ENCODE assay signal across 22 cellular contexts in the genomic region with DNA sequence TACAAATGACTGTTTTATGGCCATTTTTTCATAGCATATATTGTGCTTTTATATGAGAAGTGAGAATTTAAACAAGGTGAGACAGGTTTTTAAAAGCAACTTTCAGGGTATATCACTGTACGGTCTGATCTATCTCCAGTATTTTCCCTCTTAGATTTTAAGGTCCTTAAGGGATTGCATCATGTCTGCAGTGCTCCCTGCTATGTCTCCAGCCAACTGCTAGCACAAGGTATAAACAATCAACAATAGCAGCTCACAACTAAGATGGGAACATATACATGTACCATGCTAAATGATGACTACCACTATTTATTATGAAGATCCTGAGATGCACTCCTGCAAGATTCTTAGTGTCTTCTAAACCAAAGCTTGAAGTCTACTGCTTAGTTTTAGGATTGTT. TPM values are rescaled to one million over a fixed set of nuclear protein-coding genes. Genes with fewer than 3 reads are reported as not detected.
DNase-seq lines count a peak whose midpoint lies in the region; ATAC-seq and TF ChIP-seq lines count a peak whose summit lies in the region.
"Had no signal": no experiment of that assay in that cellular context is flagged by ENCODE, and none has a peak within 500 bp of the region (broad histone marks: within the 10 kb centered on the region; RNA-seq: fewer than 3 reads in every experiment).

No MANE protein-coding gene starts in this region.

- H3K18ac ChIP-seq in IMR-90 (ENCODE audit: low read depth, low read length) (no peak overlapping the region), mesenchymal stem cell (ENCODE audit: low read depth in 1 of 2, low read length in 2 of 2) (no peak overlapping the region)

- H4K20me1 ChIP-seq in IMR-90 (ENCODE audit: insufficient read depth, low read length): no peaks in the 10 kb centered on the region
- H4K20me1 ChIP-seq: BLaER1 had no signal

- H3K23ac ChIP-seq in IMR-90 (ENCODE audit: low read depth, low read length) (no peak overlapping the region), mesenchymal stem cell (ENCODE audit: low read length in 2 of 2) (no peak overlapping the region)

- H2BK12ac ChIP-seq in mesenchymal stem cell (ENCODE audit: low read length in 2 of 2): no peak overlapping the region

- no peak overlapping the region for H2BK5ac ChIP-seq in IMR-90 (ENCODE audit: low read depth, low read length, poor library complexity, severe bottlenecking)
- H2BK5ac ChIP-seq in mesenchymal stem cell (ENCODE audit: low read depth, low read length, poor library complexity, severe bottlenecking): no peak overlapping the region

- POLR2A ChIA-PET in IMR-90 (lab: Charles Lee; ENCODE audit: unreplicated experiment): interaction anchor here (0.5 kb wide), 1 partner anchor 533 kb away, joined by 4 read pairs; no protein-coding TSS in a partner anchor

- no peak overlapping the region for H3K27ac Mint-ChIP-seq in activated CD4-positive, alpha-beta T cell treated with anti-CD3 and anti-CD28 coated beads, Interleukin-2, amount 10 ng/mL, durations not matched to agents 24 days and 14 days
- H3K27ac Mint-ChIP-seq: B cell; CD8-positive, alpha-beta T cell had no signal

- H4K91ac ChIP-seq in IMR-90 (ENCODE audit: insufficient read depth, low read depth, low read length) (no peak overlapping the region), mesenchymal stem cell (ENCODE audit: low read length) (no peak overlapping the region)

- H3K9ac ChIP-seq in IMR-90 (ENCODE audit: low read depth, low read length) (no peak overlapping the region), mesenchymal stem cell (ENCODE audit: low read length) (no peak overlapping the region)
- H3K9ac ChIP-seq: BLaER1, GM23248 had no signal

- H3K4ac ChIP-seq in IMR-90 (ENCODE audit: low read depth, low read length): no peak overlapping the region
- no peak overlapping the region for H3K4ac ChIP-seq in mesenchymal stem cell (ENCODE audit: low read depth in 1 of 2, low read length in 2 of 2)

- H2BK120ac ChIP-seq in IMR-90 (ENCODE audit: low read depth, low read length) (no peak overlapping the region), mesenchymal stem cell (ENCODE audit: low read depth, low read length) (no peak overlapping the region)

- peak; percentile 27 for DNase-seq in activated CD4-positive, alpha-beta T cell treated with anti-CD3 and anti-CD28 coated beads, Interleukin-2, amount 10 ng/mL, durations not matched to agents 24 days and 14 days
- no peak for DNase-seq in activated CD4-positive, alpha-beta T cell treated with anti-CD3 and anti-CD28 coated beads for 48 hours
- DNase-seq in IMR-90 (peak; percentile 36), choroid plexus epithelial cell (ENCODE audit: low read depth) (peak; percentile 45), mesenchymal stem cell (peak; percentile 14), HPDE6-E6E7 (ENCODE audit: extremely low spot score) (no peak), NCI-H2107 treated with DMSO at 0.1 percent for 48 hours (lab: John Stamatoyannopoulos, UW; ENCODE audit: unreplicated experiment) (no peak)
- DNase-seq: CD8-positive, alpha-beta T cell; DMS 273 treated with DMSO at 0.1 percent for 48 hours; DMS79; EL; GDM1; GM23248; H7; HCEC 1CT had no signal

- H2AK9ac ChIP-seq in IMR-90 (replicated peaks; ENCODE audit: low read depth, low read length, poor library complexity): no peak overlapping the region

- H3K4me1 ChIP-seq in IMR-90 (ENCODE audit: control insufficient read depth, insufficient read depth, low read length) (peaks cover 5% of the 10 kb centered on the region), mesenchymal stem cell (ENCODE audit: control insufficient read depth, insufficient read depth, low read depth, low read length) (peaks cover 3% of the 10 kb centered on the region)
- H3K4me1 ChIP-seq: BLaER1 had no signal

- H3K4me3 Mint-ChIP-seq in activated CD4-positive, alpha-beta T cell treated with anti-CD3 and anti-CD28 coated beads, Interleukin-2, amount 10 ng/mL, durations not matched to agents 24 days and 14 days: no peak overlapping the region
- H3K4me3 Mint-ChIP-seq: B cell; CD4-positive, CD25-positive, alpha-beta regulatory T cell; CD8-positive, alpha-beta T cell had no signal

- H2BK20ac ChIP-seq in IMR-90 (ENCODE audit: low read depth, low read length): no peak overlapping the region

- H3K14ac ChIP-seq in IMR-90 (replicated peaks; ENCODE audit: low read depth, low read length) (no peak overlapping the region), mesenchymal stem cell (ENCODE audit: low read length in 2 of 2) (no peak overlapping the region)

- H3K36me3 ChIP-seq in IMR-90 (ENCODE audit: control insufficient read depth, insufficient read depth, low read length) (peaks cover 25% of the 10 kb centered on the region), mesenchymal stem cell (ENCODE audit: control insufficient read depth in 1 of 2, insufficient read depth in 2 of 2, low read depth in 1 of 2, low read length in 2 of 2) (peaks cover 0 to 80% of the 10 kb centered on the region in 2 experiments)
- H3K36me3 ChIP-seq: BLaER1 had no signal

- WGBS in IMR-90 (ENCODE audit: extremely low coverage in 2 of 2, insufficient read length in 1 of 2), 2 experiments: no CpG with 5 or more reads among the region's 1 CpG
- WGBS in mesenchymal stem cell: 100% methylated on average over 1 of the region's 1 CpG

- dilution Hi-C loops in IMR-90 (cut with HindIII; ENCODE audit: low sequenced_read_pairs, unreplicated experiment): no loop called here

- ATAC-seq in IMR-90 (ENCODE audit: low read depth): peak; percentile 51
- no peak for ATAC-seq in GM18517 (IDR thresholded peaks at IDR 0.05; ENCODE audit: unreplicated experiment)
- ATAC-seq: CD8-positive, alpha-beta T cell had no signal

- no peak overlapping the region for H3K4me3 ChIP-seq in IMR-90 (ENCODE audit: insufficient read depth, low read depth, low read length)
- no peak overlapping the region for H3K4me3 ChIP-seq in choroid plexus epithelial cell (ENCODE audit: low read depth, low read length)
- H3K4me3 ChIP-seq in mesenchymal stem cell (ENCODE audit: insufficient read depth in 1 of 2, low read depth in 1 of 2, low read length in 2 of 2): no peak overlapping the region
- H3K4me3 ChIP-seq: BLaER1, GM12878, GM23248 had no signal

- H2AFZ ChIP-seq in IMR-90 (replicated peaks; ENCODE audit: low read length, poor library complexity) (no peak overlapping the region), mesenchymal stem cell (ENCODE audit: low read depth, low read length) (no peak overlapping the region)
- H2AFZ ChIP-seq: GM23248 had no signal

- no peak for TF ChIP-seq POLR2A in IMR-90 (IDR thresholded peaks at IDR 0.05; ENCODE audit: low read depth, low read length)

- H3K27me3 Mint-ChIP-seq in activated CD4-positive, alpha-beta T cell treated with anti-CD3 and anti-CD28 coated beads, Interleukin-2, amount 10 ng/mL, durations not matched to agents 24 days and 14 days: no peaks in the 10 kb centered on the region
- H3K27me3 Mint-ChIP-seq: B cell; CD4-positive, CD25-positive, alpha-beta regulatory T cell had no signal

- no peak overlapping the region for H2AK5ac ChIP-seq in IMR-90 (ENCODE audit: low read depth, low read length)
- H2AK5ac ChIP-seq in mesenchymal stem cell (ENCODE audit: low read length, severe bottlenecking): no peak overlapping the region

- TF ChIP-seq CTCF in IMR-90 (conservative IDR thresholded peaks at IDR 0.05; ENCODE audit: low read depth, low read length): no peak
- TF ChIP-seq CTCF in choroid plexus epithelial cell (conservative IDR thresholded peaks at IDR 0.05; ENCODE audit: low read depth, low read length): no peak

- BruUV-seq in IMR-90 (replicated peaks; lab: Mats Ljungman, UMichigan): no TSS peak

- peaks cover 25% of the 10 kb centered on the region for H3K36me3 Mint-ChIP-seq in activated CD4-positive, alpha-beta T cell treated with anti-CD3 and anti-CD28 coated beads, Interleukin-2, amount 10 ng/mL, durations not matched to agents 24 days and 14 days (ENCODE audit: low read depth)

- CTCF ChIA-PET in IMR-90 (lab: Yijun Ruan, JAX): no interaction called here

- H3K4me2 ChIP-seq in IMR-90 (ENCODE audit: low read depth, low read length) (no peak overlapping the region), mesenchymal stem cell (ENCODE audit: low read length, poor library complexity, severe bottlenecking) (no peak overlapping the region)
- H3K4me2 ChIP-seq: BLaER1 had no signal

- no peak overlapping the region for H2BK15ac ChIP-seq in IMR-90 (ENCODE audit: low read depth, low read length)
- no peak overlapping the region for H2BK15ac ChIP-seq in mesenchymal stem cell (ENCODE audit: low read depth, poor library complexity, severe bottlenecking)

- H3K9me3 ChIP-seq in IMR-90 (ENCODE audit: control insufficient read depth, insufficient read depth, low read length): no peaks in the 10 kb centered on the region
- no peaks in the 10 kb centered on the region for H3K9me3 ChIP-seq in mesenchymal stem cell (ENCODE audit: control insufficient read depth, low read length)
- H3K9me3 ChIP-seq: BLaER1 had no signal

- no peaks in the 10 kb centered on the region for H3K9me3 Mint-ChIP-seq in activated CD4-positive, alpha-beta T cell treated with anti-CD3 and anti-CD28 coated beads, Interleukin-2, amount 10 ng/mL, durations not matched to agents 24 days and 14 days
- H3K9me3 Mint-ChIP-seq: CD8-positive, alpha-beta T cell had no signal

- no peak overlapping the region for H4K5ac ChIP-seq in IMR-90 (ENCODE audit: low read depth, low read length)

- H4K8ac ChIP-seq in IMR-90 (ENCODE audit: low read depth in 2 of 2, low read length in 2 of 2) (no peak overlapping the region), mesenchymal stem cell (ENCODE audit: low read length) (no peak overlapping the region)

- H3K4me1 Mint-ChIP-seq in activated CD4-positive, alpha-beta T cell treated with anti-CD3 and anti-CD28 coated beads, Interleukin-2, amount 10 ng/mL, durations not matched to agents 24 days and 14 days: peaks cover 10% of the 10 kb centered on the region

- H3K27ac ChIP-seq in IMR-90 (ENCODE audit: insufficient read depth, low read length) (no peak overlapping the region), mesenchymal stem cell (ENCODE audit: low read length, poor library complexity, severe bottlenecking) (no peak overlapping the region)
- H3K27ac ChIP-seq: 22Rv1, BLaER1, C4-2B, GM23248 had no signal

- intact Hi-C loops in activated CD4-positive, alpha-beta T cell treated with anti-CD3 and anti-CD28 coated beads, Interleukin-2, amount 10 ng/mL, durations not matched to agents 24 days and 14 days (cut with micrococcal nuclease): no loop called here
- intact Hi-C loops in IMR-90 (cut with micrococcal nuclease): no loop called here

- H3K27me3 ChIP-seq in IMR-90 (ENCODE audit: control insufficient read depth, insufficient read depth, low read length) (no peaks in the 10 kb centered on the region), mesenchymal stem cell (ENCODE audit: control insufficient read depth in 1 of 2, insufficient read depth in 1 of 2, low read length in 2 of 2) (no peaks in the 10 kb centered on the region)
- H3K27me3 ChIP-seq: BLaER1 had no signal

- in situ Hi-C loops in IMR-90 (cut with MboI; ENCODE audit: low sequenced_read_pairs): no loop called here

- no peak overlapping the region for H3K56ac ChIP-seq in IMR-90 (ENCODE audit: extremely low read depth, insufficient read depth, low read length)

- H3K79me1 ChIP-seq in IMR-90 (ENCODE audit: low read depth in 1 of 2, low read length in 2 of 2) (peaks cover 24 to 41% of the 10 kb centered on the region in 2 experiments), mesenchymal stem cell (replicated peaks; ENCODE audit: low read length, poor library complexity, severe bottlenecking) (peaks cover 25% of the 10 kb centered on the region)

- peaks cover 10% of the 10 kb centered on the region; the same call in 1 of the 2 replicates for H3K9me1 ChIP-seq in IMR-90 (ENCODE audit: insufficient read depth, low read length)

- no peak for TF ChIP-seq RAD21 in IMR-90 (IDR thresholded peaks at IDR 0.05; ENCODE audit: low read length)

RNA-seq across cellular contexts. Expression of gene FUCA2, which starts 7.2 kb away (rescaled TPM):
- total RNA-seq in activated CD4-positive, alpha-beta T cell treated with anti-CD3 and anti-CD28 coated beads, Interleukin-2, amount 10 ng/mL, durations not matched to agents 24 days and 14 days: 14.4 and 16.1 TPM in 2 replicates
- 44.1 and 52.5 TPM in 2 replicates for total RNA-seq in IMR-90 (2012; rRNA removed)
- 37.8 and 47.4 TPM in 2 replicates for polyA plus RNA-seq in IMR-90 (2012; rRNA removed)
- polyA plus RNA-seq in IMR-90 (2012; cell fraction: cytosol; rRNA removed): 41.6 and 46.4 TPM in 2 replicates
- 29.4 and 35.2 TPM in 2 replicates for polyA plus RNA-seq in IMR-90 (2012; cell fraction: nucleus; rRNA removed; ENCODE audit: low replicate concordance)
- 108 TPM for polyA plus RNA-seq in mesenchymal stem cell (2013, experiment 1 of 2)
- polyA plus RNA-seq in mesenchymal stem cell (2013, experiment 2 of 2): 117 TPM

RNA-seq across cellular contexts. Expression of gene PEX3, which starts 53.8 kb away (rescaled TPM):
- 26.0 and 28.5 TPM in 2 replicates for total RNA-seq in activated CD4-positive, alpha-beta T cell treated with anti-CD3 and anti-CD28 coated beads, Interleukin-2, amount 10 ng/mL, durations not matched to agents 24 days and 14 days
- 13.3 and 16.4 TPM in 2 replicates for total RNA-seq in IMR-90 (2012; rRNA removed)
- 13.7 and 15.1 TPM in 2 replicates for polyA plus RNA-seq in IMR-90 (2012; rRNA removed)
- polyA plus RNA-seq in IMR-90 (2012; cell fraction: cytosol; rRNA removed): 2.5 and 3.5 TPM in 2 replicates
- polyA plus RNA-seq in IMR-90 (2012; cell fraction: nucleus; rRNA removed; ENCODE audit: low replicate concordance): 1.1 and 9.8 TPM in 2 replicates
- polyA plus RNA-seq in mesenchymal stem cell (2013, experiment 1 of 2): 14.2 TPM
- 13.8 TPM for polyA plus RNA-seq in mesenchymal stem cell (2013, experiment 2 of 2)

RNA-seq across cellular contexts. Expression of gene ADAT2, which starts 53.9 kb away (rescaled TPM):
- 46.0 and 47.7 TPM in 2 replicates for total RNA-seq in activated CD4-positive, alpha-beta T cell treated with anti-CD3 and anti-CD28 coated beads, Interleukin-2, amount 10 ng/mL, durations not matched to agents 24 days and 14 days
- total RNA-seq in IMR-90 (2012; rRNA removed): 2.7 and 3.9 TPM in 2 replicates
- 3.2 and 5.4 TPM in 2 replicates for polyA plus RNA-seq in IMR-90 (2012; rRNA removed)
- 0.65 and 1.3 TPM in 2 replicates for polyA plus RNA-seq in IMR-90 (2012; cell fraction: cytosol; rRNA removed)
- polyA plus RNA-seq in IMR-90 (2012; cell fraction: nucleus; rRNA removed; ENCODE audit: low replicate concordance): 3.9 and 24.4 TPM in 2 replicates
- polyA plus RNA-seq in mesenchymal stem cell (2013, experiment 1 of 2): 3.8 TPM
- 3.4 TPM for polyA plus RNA-seq in mesenchymal stem cell (2013, experiment 2 of 2)

Comparison
In these comparisons a context has a peak if more than half of its experiments do, and no peak if none do; other contexts are left out.
1. DNase-seq: peak in activated CD4-positive, alpha-beta T cell treated with anti-CD3 and anti-CD28 coated beads, Interleukin-2, amount 10 ng/mL, durations not matched to agents 24 days and 14 days (single experiment), IMR-90 (single experiment), choroid plexus epithelial cell (single experiment) and mesenchymal stem cell (single experiment); none in activated CD4-positive, alpha-beta T cell treated with anti-CD3 and anti-CD28 coated beads for 48 hours (single experiment), HPDE6-E6E7 (single experiment) and NCI-H2107 treated with DMSO at 0.1 percent for 48 hours (single experiment).